15 cellular contexts compared by ENCODE assay signal in the genomic region with DNA sequence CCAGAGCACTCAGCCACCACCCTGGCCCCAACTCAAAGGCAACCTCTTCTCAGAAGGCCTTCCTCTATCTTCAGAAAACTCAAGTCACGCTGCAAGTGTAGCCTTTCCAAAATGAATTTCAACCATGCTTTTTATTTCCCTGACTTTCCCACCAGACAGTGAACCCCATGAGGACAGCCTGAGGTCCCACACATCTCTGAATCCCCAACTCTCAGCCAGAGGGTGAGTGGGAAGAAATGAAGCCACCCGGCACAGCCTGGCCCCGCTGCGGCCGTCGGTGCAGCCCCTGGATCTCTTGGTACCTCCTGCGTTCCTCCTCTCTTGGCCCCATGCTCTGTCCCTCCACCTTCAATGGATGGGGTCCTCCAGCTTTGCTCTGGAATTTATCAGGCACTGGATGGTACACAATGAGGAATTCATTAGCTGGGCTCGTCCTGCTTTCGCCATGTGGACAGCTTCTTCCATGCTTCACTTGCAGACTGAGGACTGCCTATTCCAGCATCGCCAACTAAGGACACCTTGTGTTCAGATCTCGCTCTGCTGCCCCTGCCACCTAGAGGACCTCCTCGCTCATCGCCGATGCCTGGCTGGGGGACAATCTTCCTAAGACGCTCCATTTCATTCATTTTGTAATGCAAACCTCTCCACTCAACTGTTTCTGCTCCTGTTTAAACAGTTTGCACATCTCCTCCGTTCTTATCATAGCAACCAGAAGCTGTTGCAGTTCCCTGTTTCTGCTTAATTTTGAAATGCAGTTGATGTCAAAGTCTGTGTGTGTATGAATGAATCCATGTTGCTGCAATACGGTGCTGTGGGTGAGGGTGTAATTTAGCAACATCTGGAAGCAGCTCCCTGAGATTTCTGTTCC.
"Had no signal": no experiment of that assay in that cellular context is flagged by ENCODE, and none has a peak within 500 bp of the region (broad histone marks: within the 10 kb centered on the region; RNA-seq: fewer than 3 reads in every experiment).

No MANE protein-coding gene starts in this region.

- H3K9me3 ChIP-seq: psoas muscle had no signal

- H3K27ac ChIP-seq: esophagus squamous epithelium, parathyroid adenoma, psoas muscle, transverse colon had no signal

- H3K9ac ChIP-seq: parathyroid adenoma had no signal

- ATAC-seq: activated CD4-positive, alpha-beta T cell treated with anti-CD3 and anti-CD28 coated beads for 36 hours; left cardiac atrium; left ventricle myocardium superior; naive thymus-derived CD4-positive, alpha-beta T cell; psoas muscle had no signal

- DNase-seq: activated CD4-positive, alpha-beta T cell treated with anti-CD3 and anti-CD28 coated beads for 36 hours; activated CD4-positive, CD25-positive, alpha-beta regulatory T cell; activated effector memory CD4-positive, alpha-beta T cell treated with Interleukin-2 at 50 U/mL for 16 hours; activated naive CD4-positive, alpha-beta T cell treated with Interleukin-2 at 50 U/mL for 16 hours; endodermal cell; esophagus squamous epithelium; left cardiac atrium; left ventricle myocardium superior; midbrain; naive thymus-derived CD4-positive, alpha-beta T cell; nucleus accumbens; psoas muscle; stimulated activated naive CD4-positive, alpha-beta T cell; transverse colon had no signal

- H3K36me3 ChIP-seq: esophagus squamous epithelium, transverse colon had no signal

- H3K4me1 ChIP-seq: esophagus squamous epithelium, parathyroid adenoma, psoas muscle, transverse colon had no signal

- H3K4me3 ChIP-seq: esophagus squamous epithelium, psoas muscle, transverse colon had no signal

- H3K27me3 ChIP-seq: esophagus squamous epithelium, transverse colon had no signal

- H2AFZ ChIP-seq: parathyroid adenoma had no signal
